ENCODE assay signal across 21 cellular contexts in the genomic region with DNA sequence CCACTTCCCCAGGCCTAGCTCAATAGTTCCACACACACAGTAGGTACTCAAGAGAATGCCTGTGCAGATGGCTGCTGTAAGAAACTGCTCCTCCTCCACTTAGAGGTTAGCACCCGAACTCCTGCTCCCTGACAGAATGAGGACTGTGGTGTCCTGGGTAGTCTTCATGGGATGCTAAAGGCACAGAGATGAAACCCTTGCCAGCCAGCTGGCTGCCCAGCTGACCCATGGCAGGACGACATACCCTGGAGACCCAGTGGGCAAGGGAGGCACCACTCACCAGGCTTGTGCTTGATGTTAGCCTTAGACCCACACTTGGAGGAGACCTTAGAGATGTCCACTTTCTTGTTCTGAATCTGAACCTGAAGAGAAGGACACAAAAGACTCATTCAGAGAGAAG. TPM values are rescaled to one million over a fixed set of nuclear protein-coding genes. Genes with fewer than 3 reads are reported as not detected.
A peak's percentile ranks its signal among the peaks of the same experiment; 100 is the strongest.
DNase-seq lines count a peak whose midpoint lies in the region; ATAC-seq and TF ChIP-seq lines count a peak whose summit lies in the region.
"Had no signal": no experiment of that assay in that cellular context is flagged by ENCODE, and none has a peak within 500 bp of the region (broad histone marks: within the 10 kb centered on the region; RNA-seq: fewer than 3 reads in every experiment).

No MANE protein-coding gene starts in this region.

- H3K9me3 ChIP-seq in left ventricle myocardium inferior (replicated peaks) (no peaks in the 10 kb centered on the region), right cardiac atrium (ENCODE audit: control insufficient read depth, low read length) (no peaks in the 10 kb centered on the region), ascending aorta (no peaks in the 10 kb centered on the region), thoracic aorta (no peaks in the 10 kb centered on the region)
- H3K9me3 ChIP-seq: A549 had no signal

- H3K27ac ChIP-seq in left ventricle myocardium inferior (replicated peaks) (peak overlapping the region; percentile 30), right cardiac atrium (ENCODE audit: low read length) (no peak overlapping the region), ascending aorta (peak overlapping the region; percentile 41 to 48), thoracic aorta (peak overlapping the region; percentile 42 to 61)
- H3K27ac ChIP-seq: A549 had no signal

- H3K36me3 ChIP-seq in left ventricle myocardium inferior (peaks cover 88% of the 10 kb centered on the region), ascending aorta (peaks cover 77% of the 10 kb centered on the region in 2 donors), thoracic aorta (peaks cover 44% of the 10 kb centered on the region)

- 93% methylated on average over 2 of the region's 2 CpGs for WGBS in right cardiac atrium

- H3K4me1 ChIP-seq in left ventricle myocardium inferior (peaks cover 22% of the 10 kb centered on the region), right cardiac atrium (ENCODE audit: control insufficient read depth, insufficient read depth, low read length) (no peaks in the 10 kb centered on the region), ascending aorta (no peaks in the 10 kb centered on the region), thoracic aorta (ENCODE audit: control insufficient read depth in 1 of 2, low read depth in 2 of 2) (peaks cover 0 to 13% of the 10 kb centered on the region in 2 donors)
- H3K4me1 ChIP-seq: A549 had no signal

- no peak for ATAC-seq in right cardiac atrium
- ATAC-seq in thoracic aorta (ENCODE audit: insufficient number of reproducible peaks, low FRiP score, low read depth): no peak
- no peak for ATAC-seq in HG03342 (IDR thresholded peaks at IDR 0.05; ENCODE audit: unreplicated experiment)
- ATAC-seq: A549 had no signal

- no peak overlapping the region for H3K4me3 Mint-ChIP-seq in nephron progenitor cell
- H3K4me3 Mint-ChIP-seq: B cell, CD14-positive monocyte had no signal

- H3K36me3 Mint-ChIP-seq in nephron progenitor cell (ENCODE audit: low read depth): peaks cover 33% of the 10 kb centered on the region

- H3K4me3 ChIP-seq in left ventricle myocardium inferior: no peak overlapping the region
- no peak overlapping the region for H3K4me3 ChIP-seq in right cardiac atrium (ENCODE audit: low read length)
- no peak overlapping the region for H3K4me3 ChIP-seq in ascending aorta
- no peak overlapping the region for H3K4me3 ChIP-seq in thoracic aorta
- H3K4me3 ChIP-seq: A549 had no signal

- H3K27me3 Mint-ChIP-seq in nephron progenitor cell (ENCODE audit: low read depth, poor library complexity): no peaks in the 10 kb centered on the region
- H3K27me3 Mint-ChIP-seq: B cell had no signal

- peak overlapping the region; percentile 22 for H3K27ac Mint-ChIP-seq in nephron progenitor cell
- H3K27ac Mint-ChIP-seq: B cell had no signal

- TF ChIP-seq CTCF in left ventricle myocardium inferior (IDR thresholded peaks at IDR 0.05; ENCODE audit: borderline replicate concordance) (no peak), ascending aorta (IDR thresholded peaks at IDR 0.05) (no peak), nephron progenitor cell (IDR thresholded peaks at IDR 0.05) (no peak), thoracic aorta (IDR thresholded peaks at IDR 0.05) (no peak)

- no peaks in the 10 kb centered on the region for H3K9me3 Mint-ChIP-seq in nephron progenitor cell
- H3K9me3 Mint-ChIP-seq: CD14-positive monocyte had no signal

- intact Hi-C loops in left ventricle myocardium inferior (cut with micrococcal nuclease): no loop called here
- intact Hi-C loops in right cardiac atrium (cut with DNase I): loop anchor here in 1 of 4 donors (10.0 kb wide), 1 partner anchor 128 kb away; no protein-coding TSS in a partner anchor
- intact Hi-C loops in ascending aorta (cut with DNase I): no loop called here

- H3K4me1 Mint-ChIP-seq in nephron progenitor cell: peaks cover 1% of the 10 kb centered on the region
- H3K4me1 Mint-ChIP-seq: B cell, CD14-positive monocyte had no signal

- H3K27me3 ChIP-seq in left ventricle myocardium inferior (ENCODE audit: low read depth) (no peaks in the 10 kb centered on the region), right cardiac atrium (ENCODE audit: control insufficient read depth, insufficient read depth) (no peaks in the 10 kb centered on the region), ascending aorta (no peaks in the 10 kb centered on the region), thoracic aorta (replicated peaks; ENCODE audit: insufficient read depth) (no peaks in the 10 kb centered on the region)

- no peak for DNase-seq in left ventricle myocardium inferior
- no peak for DNase-seq in right cardiac atrium
- no peak for DNase-seq in ascending aorta (ENCODE audit: low spot score in 2 of 2)
- no peak for DNase-seq in nephron progenitor cell
- DNase-seq in thoracic aorta (ENCODE audit: low spot score): no peak
- no peak for DNase-seq in putamen (ENCODE audit: low spot score)
- DNase-seq in NCI-H1417 (lab: John Stamatoyannopoulos, UW): no peak
- DNase-seq: DMS53, EL, GF-D8, Kasumi-1, NCI-H1694 treated with DMSO at 0.1 percent for 48 hours, NCI-H2081 treated with DMSO at 0.1 percent for 48 hours, NCI-H2171 treated with DMSO at 0.1 percent for 48 hours, NCI-H526, OCI-M1, SHP77 had no signal

RNA-seq across cellular contexts. Expression of gene DHX30, which starts 54.2 kb away (rescaled TPM):
- total RNA-seq in left ventricle myocardium inferior: 49.8 TPM
- 10 to 100 TPM; 46.3 to 51.3 (median 51.1) TPM for total RNA-seq in right cardiac atrium
- 36.7 TPM for polyA plus RNA-seq in right cardiac atrium
- total RNA-seq in ascending aorta: 25.8 TPM
- total RNA-seq in thoracic aorta: 10 to 100 TPM; 60.2 to 68.4 TPM
